ENCODE assay signal across 1 cellular context in genomic region chr3:40841570-40842109, GRCh38.
A peak's percentile ranks its signal among the peaks of the same experiment; 100 is the strongest.
TF ChIP-seq lines count a peak whose summit lies in the region.

No MANE protein-coding gene starts in this region.

TF ChIP-seq in HepG2, 621 proteins besides CTCF, POLR2A, EP300 and RAD21 (continued from another document and continues in another):
- TF ChIP-seq, protein P1, sequence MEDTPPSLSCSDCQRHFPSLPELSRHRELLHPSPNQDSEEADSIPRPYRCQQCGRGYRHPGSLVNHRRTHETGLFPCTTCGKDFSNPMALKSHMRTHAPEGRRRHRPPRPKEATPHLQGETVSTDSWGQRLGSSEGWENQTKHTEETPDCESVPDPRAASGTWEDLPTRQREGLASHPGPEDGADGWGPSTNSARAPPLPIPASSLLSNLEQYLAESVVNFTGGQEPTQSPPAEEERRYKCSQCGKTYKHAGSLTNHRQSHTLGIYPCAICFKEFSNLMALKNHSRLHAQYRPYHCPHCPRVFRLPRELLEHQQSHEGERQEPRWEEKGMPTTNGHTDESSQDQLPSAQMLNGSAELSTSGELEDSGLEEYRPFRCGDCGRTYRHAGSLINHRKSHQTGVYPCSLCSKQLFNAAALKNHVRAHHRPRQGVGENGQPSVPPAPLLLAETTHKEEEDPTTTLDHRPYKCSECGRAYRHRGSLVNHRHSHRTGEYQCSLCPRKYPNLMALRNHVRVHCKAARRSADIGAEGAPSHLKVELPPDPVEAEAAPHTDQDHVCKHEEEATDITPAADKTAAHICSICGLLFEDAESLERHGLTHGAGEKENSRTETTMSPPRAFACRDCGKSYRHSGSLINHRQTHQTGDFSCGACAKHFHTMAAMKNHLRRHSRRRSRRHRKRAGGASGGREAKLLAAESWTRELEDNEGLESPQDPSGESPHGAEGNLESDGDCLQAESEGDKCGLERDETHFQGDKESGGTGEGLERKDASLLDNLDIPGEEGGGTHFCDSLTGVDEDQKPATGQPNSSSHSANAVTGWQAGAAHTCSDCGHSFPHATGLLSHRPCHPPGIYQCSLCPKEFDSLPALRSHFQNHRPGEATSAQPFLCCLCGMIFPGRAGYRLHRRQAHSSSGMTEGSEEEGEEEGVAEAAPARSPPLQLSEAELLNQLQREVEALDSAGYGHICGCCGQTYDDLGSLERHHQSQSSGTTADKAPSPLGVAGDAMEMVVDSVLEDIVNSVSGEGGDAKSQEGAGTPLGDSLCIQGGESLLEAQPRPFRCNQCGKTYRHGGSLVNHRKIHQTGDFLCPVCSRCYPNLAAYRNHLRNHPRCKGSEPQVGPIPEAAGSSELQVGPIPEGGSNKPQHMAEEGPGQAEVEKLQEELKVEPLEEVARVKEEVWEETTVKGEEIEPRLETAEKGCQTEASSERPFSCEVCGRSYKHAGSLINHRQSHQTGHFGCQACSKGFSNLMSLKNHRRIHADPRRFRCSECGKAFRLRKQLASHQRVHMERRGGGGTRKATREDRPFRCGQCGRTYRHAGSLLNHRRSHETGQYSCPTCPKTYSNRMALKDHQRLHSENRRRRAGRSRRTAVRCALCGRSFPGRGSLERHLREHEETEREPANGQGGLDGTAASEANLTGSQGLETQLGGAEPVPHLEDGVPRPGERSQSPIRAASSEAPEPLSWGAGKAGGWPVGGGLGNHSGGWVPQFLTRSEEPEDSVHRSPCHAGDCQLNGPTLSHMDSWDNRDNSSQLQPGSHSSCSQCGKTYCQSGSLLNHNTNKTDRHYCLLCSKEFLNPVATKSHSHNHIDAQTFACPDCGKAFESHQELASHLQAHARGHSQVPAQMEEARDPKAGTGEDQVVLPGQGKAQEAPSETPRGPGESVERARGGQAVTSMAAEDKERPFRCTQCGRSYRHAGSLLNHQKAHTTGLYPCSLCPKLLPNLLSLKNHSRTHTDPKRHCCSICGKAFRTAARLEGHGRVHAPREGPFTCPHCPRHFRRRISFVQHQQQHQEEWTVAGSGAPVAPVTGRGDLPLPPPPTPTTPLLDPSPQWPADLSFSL (CRISPR knock-in tag; IDR thresholded peaks at IDR 0.05), result no peak
- no peak for TF ChIP-seq ZBTB4 (CRISPR knock-in tag; IDR thresholded peaks at IDR 0.05; ENCODE audit: borderline replicate concordance)
- no peak for TF ChIP-seq NONO (IDR thresholded peaks at IDR 0.05)
- TF ChIP-seq NONO (CRISPR knock-in tag; conservative IDR thresholded peaks at IDR 0.05), result no peak
- TF ChIP-seq ISL2 (CRISPR knock-in tag; IDR thresholded peaks at IDR 0.05), result peak; percentile 52; the same call in 1 of the 2 replicates
- no peak for TF ChIP-seq HMGA1 (CRISPR knock-in tag; conservative IDR thresholded peaks at IDR 0.05)
- no peak for TF ChIP-seq KLF16 (CRISPR knock-in tag; IDR thresholded peaks at IDR 0.05)
- no peak for TF ChIP-seq MXD3 (CRISPR knock-in tag; IDR thresholded peaks at IDR 0.05)
- TF ChIP-seq THRA (CRISPR knock-in tag; IDR thresholded peaks at IDR 0.05; ENCODE audit: borderline replicate concordance), result peak; percentile 52; the same call in 1 of the 2 replicates
- no peak for TF ChIP-seq CAMTA2 (CRISPR knock-in tag; IDR thresholded peaks at IDR 0.05; ENCODE audit: borderline replicate concordance)
- TF ChIP-seq ZNF737 (CRISPR knock-in tag; IDR thresholded peaks at IDR 0.05; ENCODE audit: borderline replicate concordance), result no peak
- 0 out of 2 replicates have a peak, but pooled peaks have one; percentile 23 for TF ChIP-seq NR2C2 (CRISPR knock-in tag; IDR thresholded peaks at IDR 0.05; ENCODE audit: borderline replicate concordance)
- no peak for TF ChIP-seq KDM5A (IDR thresholded peaks at IDR 0.05; ENCODE audit: borderline replicate concordance, low read length)
- TF ChIP-seq, protein P2, sequence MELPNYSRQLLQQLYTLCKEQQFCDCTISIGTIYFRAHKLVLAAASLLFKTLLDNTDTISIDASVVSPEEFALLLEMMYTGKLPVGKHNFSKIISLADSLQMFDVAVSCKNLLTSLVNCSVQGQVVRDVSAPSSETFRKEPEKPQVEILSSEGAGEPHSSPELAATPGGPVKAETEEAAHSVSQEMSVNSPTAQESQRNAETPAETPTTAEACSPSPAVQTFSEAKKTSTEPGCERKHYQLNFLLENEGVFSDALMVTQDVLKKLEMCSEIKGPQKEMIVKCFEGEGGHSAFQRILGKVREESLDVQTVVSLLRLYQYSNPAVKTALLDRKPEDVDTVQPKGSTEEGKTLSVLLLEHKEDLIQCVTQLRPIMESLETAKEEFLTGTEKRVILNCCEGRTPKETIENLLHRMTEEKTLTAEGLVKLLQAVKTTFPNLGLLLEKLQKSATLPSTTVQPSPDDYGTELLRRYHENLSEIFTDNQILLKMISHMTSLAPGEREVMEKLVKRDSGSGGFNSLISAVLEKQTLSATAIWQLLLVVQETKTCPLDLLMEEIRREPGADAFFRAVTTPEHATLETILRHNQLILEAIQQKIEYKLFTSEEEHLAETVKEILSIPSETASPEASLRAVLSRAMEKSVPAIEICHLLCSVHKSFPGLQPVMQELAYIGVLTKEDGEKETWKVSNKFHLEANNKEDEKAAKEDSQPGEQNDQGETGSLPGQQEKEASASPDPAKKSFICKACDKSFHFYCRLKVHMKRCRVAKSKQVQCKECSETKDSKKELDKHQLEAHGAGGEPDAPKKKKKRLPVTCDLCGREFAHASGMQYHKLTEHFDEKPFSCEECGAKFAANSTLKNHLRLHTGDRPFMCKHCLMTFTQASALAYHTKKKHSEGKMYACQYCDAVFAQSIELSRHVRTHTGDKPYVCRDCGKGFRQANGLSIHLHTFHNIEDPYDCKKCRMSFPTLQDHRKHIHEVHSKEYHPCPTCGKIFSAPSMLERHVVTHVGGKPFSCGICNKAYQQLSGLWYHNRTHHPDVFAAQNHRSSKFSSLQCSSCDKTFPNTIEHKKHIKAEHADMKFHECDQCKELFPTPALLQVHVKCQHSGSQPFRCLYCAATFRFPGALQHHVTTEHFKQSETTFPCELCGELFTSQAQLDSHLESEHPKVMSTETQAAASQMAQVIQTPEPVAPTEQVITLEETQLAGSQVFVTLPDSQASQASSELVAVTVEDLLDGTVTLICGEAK (IDR thresholded peaks at IDR 0.05), result peak; percentile 56; the same call in 1 of the 2 replicates
- TF ChIP-seq, protein P2 (CRISPR knock-in tag; IDR thresholded peaks at IDR 0.05), result peak; percentile 97
- no peak for TF ChIP-seq TAF1 (CRISPR knock-in tag; IDR thresholded peaks at IDR 0.05)
- TF ChIP-seq NFE2L1 (CRISPR knock-in tag; IDR thresholded peaks at IDR 0.05; ENCODE audit: borderline replicate concordance), result no peak
- no peak for TF ChIP-seq ZNF549 (CRISPR knock-in tag; IDR thresholded peaks at IDR 0.05)
- TF ChIP-seq MYC (CRISPR knock-in tag; IDR thresholded peaks at IDR 0.05; ENCODE audit: borderline replicate concordance), result no peak
- no peak for TF ChIP-seq SOX6 (IDR thresholded peaks at IDR 0.05)
- peak; percentile 36; the same call in 1 of the 2 replicates for TF ChIP-seq SOX6 (CRISPR knock-in tag; IDR thresholded peaks at IDR 0.05)
- TF ChIP-seq ZSCAN29 (CRISPR knock-in tag; conservative IDR thresholded peaks at IDR 0.05), result no peak
- TF ChIP-seq RARA (CRISPR knock-in tag; IDR thresholded peaks at IDR 0.05), result peak; percentile 89
- no peak for TF ChIP-seq TEAD2 (CRISPR knock-in tag; IDR thresholded peaks at IDR 0.05)
- no peak for TF ChIP-seq FOSL1 (CRISPR knock-in tag; IDR thresholded peaks at IDR 0.05; ENCODE audit: borderline replicate concordance)
- no peak for TF ChIP-seq XBP1 (CRISPR knock-in tag; IDR thresholded peaks at IDR 0.05)
- no peak for TF ChIP-seq PCBP2 (optimal IDR thresholded peaks at IDR 0.05; ENCODE audit: low read depth, low read length, poor library complexity, severe bottlenecking)
- TF ChIP-seq, protein P3, sequence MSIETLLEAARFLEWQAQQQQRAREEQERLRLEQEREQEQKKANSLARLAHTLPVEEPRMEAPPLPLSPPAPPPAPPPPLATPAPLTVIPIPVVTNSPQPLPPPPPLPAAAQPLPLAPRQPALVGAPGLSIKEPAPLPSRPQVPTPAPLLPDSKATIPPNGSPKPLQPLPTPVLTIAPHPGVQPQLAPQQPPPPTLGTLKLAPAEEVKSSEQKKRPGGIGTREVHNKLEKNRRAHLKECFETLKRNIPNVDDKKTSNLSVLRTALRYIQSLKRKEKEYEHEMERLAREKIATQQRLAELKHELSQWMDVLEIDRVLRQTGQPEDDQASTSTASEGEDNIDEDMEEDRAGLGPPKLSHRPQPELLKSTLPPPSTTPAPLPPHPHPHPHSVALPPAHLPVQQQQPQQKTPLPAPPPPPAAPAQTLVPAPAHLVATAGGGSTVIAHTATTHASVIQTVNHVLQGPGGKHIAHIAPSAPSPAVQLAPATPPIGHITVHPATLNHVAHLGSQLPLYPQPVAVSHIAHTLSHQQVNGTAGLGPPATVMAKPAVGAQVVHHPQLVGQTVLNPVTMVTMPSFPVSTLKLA (IDR thresholded peaks at IDR 0.05), result no peak
- TF ChIP-seq FOXA1 (IDR thresholded peaks at IDR 0.05), result no peak
- TF ChIP-seq FOXA1 (CRISPR knock-in tag; IDR thresholded peaks at IDR 0.05), result no peak
- peak; percentile 45; the same call in 1 of the 2 replicates for TF ChIP-seq NR2F6 (IDR thresholded peaks at IDR 0.05)
- TF ChIP-seq NR2F6 (CRISPR knock-in tag; IDR thresholded peaks at IDR 0.05), result peak; percentile 64; the same call in 1 of the 2 replicates
- TF ChIP-seq ZKSCAN5 (CRISPR knock-in tag; IDR thresholded peaks at IDR 0.05), result no peak
- TF ChIP-seq, protein P4, sequence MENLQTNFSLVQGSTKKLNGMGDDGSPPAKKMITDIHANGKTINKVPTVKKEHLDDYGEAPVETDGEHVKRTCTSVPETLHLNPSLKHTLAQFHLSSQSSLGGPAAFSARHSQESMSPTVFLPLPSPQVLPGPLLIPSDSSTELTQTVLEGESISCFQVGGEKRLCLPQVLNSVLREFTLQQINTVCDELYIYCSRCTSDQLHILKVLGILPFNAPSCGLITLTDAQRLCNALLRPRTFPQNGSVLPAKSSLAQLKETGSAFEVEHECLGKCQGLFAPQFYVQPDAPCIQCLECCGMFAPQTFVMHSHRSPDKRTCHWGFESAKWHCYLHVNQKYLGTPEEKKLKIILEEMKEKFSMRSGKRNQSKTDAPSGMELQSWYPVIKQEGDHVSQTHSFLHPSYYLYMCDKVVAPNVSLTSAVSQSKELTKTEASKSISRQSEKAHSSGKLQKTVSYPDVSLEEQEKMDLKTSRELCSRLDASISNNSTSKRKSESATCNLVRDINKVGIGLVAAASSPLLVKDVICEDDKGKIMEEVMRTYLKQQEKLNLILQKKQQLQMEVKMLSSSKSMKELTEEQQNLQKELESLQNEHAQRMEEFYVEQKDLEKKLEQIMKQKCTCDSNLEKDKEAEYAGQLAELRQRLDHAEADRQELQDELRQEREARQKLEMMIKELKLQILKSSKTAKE (CRISPR knock-in tag; IDR thresholded peaks at IDR 0.05; ENCODE audit: borderline replicate concordance), result peak; percentile 52; the same call in 1 of the 2 replicates
